ENCODE assay signal across 8 cellular contexts in genomic region chr1:204647114-204647804, GRCh38. TPM values are rescaled to one million over a fixed set of nuclear protein-coding genes. Genes with fewer than 3 reads are reported as not detected.
DNase-seq lines count a peak whose midpoint lies in the region; TF ChIP-seq lines count a peak whose summit lies in the region.

No MANE protein-coding gene starts in this region.

- no peak overlapping the region for H3K27ac Mint-ChIP-seq in activated CD4-positive, alpha-beta T cell treated with anti-CD3 and anti-CD28 coated beads, Interleukin-2, amount 10 ng/mL, durations not matched to agents 24 days and 14 days
- H3K27ac Mint-ChIP-seq in activated CD4-positive, alpha-beta memory T cell treated with anti-CD3 and anti-CD28 coated beads for 36 hours = no peak overlapping the region

- DNase-seq in activated CD4-positive, alpha-beta T cell treated with anti-CD3 and anti-CD28 coated beads, Interleukin-2, amount 10 ng/mL, durations not matched to agents 24 days and 14 days = peak; percentile 68
- DNase-seq in activated CD4-positive, alpha-beta T cell treated with anti-CD3 and anti-CD28 coated beads, Interleukin-2, amount 50 U/mL, for 1 hour = no peak
- DNase-seq in HuH-7.5 (ENCODE audit: low spot score) = peak; percentile 60
- DNase-seq in activated CD4-positive, alpha-beta memory T cell treated with anti-CD3 and anti-CD28 coated beads for 36 hours = peak; percentile 38
- peak; percentile 80 for DNase-seq in iris pigment epithelial cell (ENCODE audit: low read depth)
- DNase-seq in lower leg skin (ENCODE audit: low spot score in 2 of 2) = no peak
- DNase-seq in suprapubic skin (ENCODE audit: low spot score in 2 of 2) = no peak
- no peak for DNase-seq in NCI-H524 treated with DMSO at 0.1 percent for 48 hours (lab: John Stamatoyannopoulos, UW)

- no peak overlapping the region for H3K4me3 ChIP-seq in lower leg skin (ENCODE audit: low read depth, poor library complexity, severe bottlenecking)
- no peak overlapping the region for H3K4me3 ChIP-seq in suprapubic skin

- no peaks in the 10 kb centered on the region for H3K9me3 ChIP-seq in suprapubic skin

- H3K27me3 Mint-ChIP-seq in activated CD4-positive, alpha-beta T cell treated with anti-CD3 and anti-CD28 coated beads, Interleukin-2, amount 10 ng/mL, durations not matched to agents 24 days and 14 days = peaks cover 31% of the 10 kb centered on the region
- H3K27me3 Mint-ChIP-seq in activated CD4-positive, alpha-beta memory T cell treated with anti-CD3 and anti-CD28 coated beads for 36 hours = peaks cover 10% of the 10 kb centered on the region

- POLR2A ChIA-PET in activated CD4-positive, alpha-beta memory T cell treated with anti-CD3 and anti-CD28 coated beads for 36 hours (lab: Charles Lee) = no interaction called here

- intact Hi-C loops in activated CD4-positive, alpha-beta T cell treated with anti-CD3 and anti-CD28 coated beads, Interleukin-2, amount 10 ng/mL, durations not matched to agents 24 days and 14 days (cut with micrococcal nuclease) = no loop called here
- intact Hi-C loops in activated CD4-positive, alpha-beta memory T cell treated with anti-CD3 and anti-CD28 coated beads for 36 hours (cut with micrococcal nuclease) = no loop called here
- intact Hi-C loops in lower leg skin (cut with DNase I; ENCODE audit: low total_unique reads) = no loop called here

- TF ChIP-seq CTCF in lower leg skin (IDR thresholded peaks at IDR 0.05) (no peak), suprapubic skin (IDR thresholded peaks at IDR 0.05) (no peak)

- no peak for TF ChIP-seq EP300 in suprapubic skin (IDR thresholded peaks at IDR 0.05)

- H3K27ac ChIP-seq in suprapubic skin = no peak overlapping the region

- CTCF ChIA-PET in activated CD4-positive, alpha-beta memory T cell treated with anti-CD3 and anti-CD28 coated beads for 36 hours (lab: Charles Lee) = no interaction called here

- TF ChIP-seq POLR2A in lower leg skin (IDR thresholded peaks at IDR 0.05) (no peak), suprapubic skin (IDR thresholded peaks at IDR 0.05) (no peak)

- H3K4me1 Mint-ChIP-seq in activated CD4-positive, alpha-beta T cell treated with anti-CD3 and anti-CD28 coated beads, Interleukin-2, amount 10 ng/mL, durations not matched to agents 24 days and 14 days = peaks cover 4% of the 10 kb centered on the region
- no peaks in the 10 kb centered on the region for H3K4me1 Mint-ChIP-seq in activated CD4-positive, alpha-beta memory T cell treated with anti-CD3 and anti-CD28 coated beads for 36 hours (ENCODE audit: low read depth)

- H3K27me3 ChIP-seq in suprapubic skin = peaks cover 9% of the 10 kb centered on the region

- H3K9me3 Mint-ChIP-seq in activated CD4-positive, alpha-beta T cell treated with anti-CD3 and anti-CD28 coated beads, Interleukin-2, amount 10 ng/mL, durations not matched to agents 24 days and 14 days = no peaks in the 10 kb centered on the region
- no peaks in the 10 kb centered on the region for H3K9me3 Mint-ChIP-seq in activated CD4-positive, alpha-beta memory T cell treated with anti-CD3 and anti-CD28 coated beads for 36 hours

- WGBS in lower leg skin, 2 donors = 13 to 19% methylated on average over 2 of the region's 2 CpGs
- whole genome bisulfite sequencing in suprapubic skin = 20% methylated on average over 2 of the region's 2 CpGs

- no peaks in the 10 kb centered on the region for H3K36me3 Mint-ChIP-seq in activated CD4-positive, alpha-beta T cell treated with anti-CD3 and anti-CD28 coated beads, Interleukin-2, amount 10 ng/mL, durations not matched to agents 24 days and 14 days (ENCODE audit: low read depth)
- no peaks in the 10 kb centered on the region for H3K36me3 Mint-ChIP-seq in activated CD4-positive, alpha-beta memory T cell treated with anti-CD3 and anti-CD28 coated beads for 36 hours

- no peak overlapping the region for H3K4me3 Mint-ChIP-seq in activated CD4-positive, alpha-beta T cell treated with anti-CD3 and anti-CD28 coated beads, Interleukin-2, amount 10 ng/mL, durations not matched to agents 24 days and 14 days
- H3K4me3 Mint-ChIP-seq in activated CD4-positive, alpha-beta memory T cell treated with anti-CD3 and anti-CD28 coated beads for 36 hours = no peak overlapping the region

- no peaks in the 10 kb centered on the region for H3K4me1 ChIP-seq in suprapubic skin

- H3K36me3 ChIP-seq in suprapubic skin = no peaks in the 10 kb centered on the region

RNA-seq across cellular contexts. Expression of gene LRRN2, which starts 38.3 kb away (rescaled TPM):
- total RNA-seq in activated CD4-positive, alpha-beta T cell treated with anti-CD3 and anti-CD28 coated beads, Interleukin-2, amount 10 ng/mL, durations not matched to agents 24 days and 14 days = 0.05 TPM in 1 of 2 replicates, not detected in the other
- total RNA-seq in activated CD4-positive, alpha-beta memory T cell treated with anti-CD3 and anti-CD28 coated beads for 36 hours = not detected
- total RNA-seq in lower leg skin (under 1 TPM in 2 of 4 donors, not detected in 2; 0.10 to 0.32 TPM), suprapubic skin (under 1 TPM; 0.19 to 0.85 (median 0.27) TPM)

Comparison
In these comparisons a context has a peak if more than half of its experiments do, and no peak if none do; other contexts are left out.
1. DNase-seq: peak in activated CD4-positive, alpha-beta T cell treated with anti-CD3 and anti-CD28 coated beads, Interleukin-2, amount 10 ng/mL, durations not matched to agents 24 days and 14 days (single experiment), HuH-7.5 (single experiment), activated CD4-positive, alpha-beta memory T cell treated with anti-CD3 and anti-CD28 coated beads for 36 hours (single experiment) and iris pigment epithelial cell (single experiment); none in activated CD4-positive, alpha-beta T cell treated with anti-CD3 and anti-CD28 coated beads, Interleukin-2, amount 50 U/mL, for 1 hour (single experiment), lower leg skin (0 of 2), suprapubic skin (0 of 2) and NCI-H524 treated with DMSO at 0.1 percent for 48 hours (single experiment).